20 cellular contexts compared by ENCODE assay signal in genomic region chr22:22260586-22260985, GRCh38. TPM values are rescaled to one million over a fixed set of nuclear protein-coding genes. Genes with fewer than 3 reads are reported as not detected.
"Had no signal": no experiment of that assay in that cellular context is flagged by ENCODE, and none has a peak within 500 bp of the region (broad histone marks: within the 10 kb centered on the region; RNA-seq: fewer than 3 reads in every experiment).

No MANE protein-coding gene starts in this region.

RNA-seq across cellular contexts. Expression of gene VPREB1, which starts 16.0 kb away (rescaled TPM):
- total RNA-seq: activated naive CD4-positive, alpha-beta T cell treated with anti-CD3 and anti-CD28 coated beads for 36 hours; activated naive CD4-positive, alpha-beta T cell treated with anti-CD3 and anti-CD28 coated beads, Interleukin-2, amount 50 U/mL, for 72 hours; activated naive CD8-positive, alpha-beta T cell treated with anti-CD3 and anti-CD28 coated beads for 36 hours; activated naive CD8-positive, alpha-beta T cell treated with anti-CD3 and anti-CD28 coated beads, Interleukin-2, amount 10 ng/mL, durations not matched to agents 7 days and 5 days; activated T-cell treated with anti-CD3 and anti-CD28 coated beads, Interleukin-2, amount 50 U/mL, for 4 hours; activated T-cell treated with anti-CD3 and anti-CD28 coated beads, Interleukin-2, amount 50 U/mL, for 72 hours; activated T-helper 1 cell treated with anti-CD3 and anti-CD28 coated beads, Interleukin-12 subunit alpha, Interleukin-12 subunit beta, Interleukin-2, Interleukin-4 antibody, amounts not matched to agents 30 ng/mL and 10 ng/mL and 1 ng/mL, durations not matched to agents 14 hours and 24 hours and 36 hours; activated T-helper 17 cell treated with anti-CD3 and anti-CD28 coated beads, Interleukin-2, amount 50 U/mL, for 72 hours; activated T-helper 2 cell treated with anti-CD3 and anti-CD28 coated beads, Interferon-gamma antibody, Interleukin-2, Interleukin-4, amounts not matched to agents 10 μg/mL and 5 μg/mL and 100 μg/mL, durations not matched to agents 14 hours and 24 hours and 36 hours; adrenal gland; aorta; ascending aorta; astrocyte; body of pancreas; breast epithelium; bronchial epithelial cell; cardiac muscle cell; cardiac septum; cerebellum; chondrocyte had no signal
- polyA plus RNA-seq: adrenal gland, aorta, cardiac muscle cell had no signal
